Comparison of ENCODE assay signal across 1 cellular context in the genomic region with DNA sequence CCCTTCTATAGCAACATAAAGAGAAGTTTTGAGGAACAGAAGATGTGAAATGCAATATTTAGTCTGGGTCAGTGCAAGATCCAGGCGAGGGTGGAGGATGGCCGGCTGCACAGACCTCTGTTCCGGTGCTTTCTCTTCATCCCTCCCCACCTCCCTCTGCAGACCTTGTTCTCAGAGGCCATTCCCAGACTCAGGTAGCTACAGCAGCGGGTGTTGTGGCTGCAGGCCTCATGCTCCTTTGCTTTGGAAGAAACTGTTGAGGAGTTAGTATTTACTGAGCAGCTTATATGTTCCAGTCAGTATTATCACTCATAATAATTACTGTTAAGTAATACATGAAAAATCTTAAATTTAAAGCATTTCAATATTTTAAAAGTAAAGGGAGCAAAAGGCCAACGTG.
TF ChIP-seq lines count a peak whose summit lies in the region.

No MANE protein-coding gene starts in this region.

TF ChIP-seq in IMR-90, 13 proteins besides CTCF, POLR2A, EP300 and RAD21:
- no peak for TF ChIP-seq CHD1 (IDR thresholded peaks at IDR 0.05; ENCODE audit: low read depth, low read length)
- no peak for TF ChIP-seq MXI1 (IDR thresholded peaks at IDR 0.05; ENCODE audit: borderline replicate concordance, low read depth, low read length)
- no peak for TF ChIP-seq RCOR1 (IDR thresholded peaks at IDR 0.05; ENCODE audit: insufficient replicate concordance, low read length)
- no peak for TF ChIP-seq ELK1 (IDR thresholded peaks at IDR 0.05; ENCODE audit: borderline replicate concordance, low read depth, low read length)
- no peak for TF ChIP-seq MAZ (IDR thresholded peaks at IDR 0.05; ENCODE audit: borderline replicate concordance, low read depth, low read length)
- TF ChIP-seq BHLHE40 (IDR thresholded peaks at IDR 0.05; ENCODE audit: low read depth, low read length): no peak
- no peak for TF ChIP-seq MAFK (IDR thresholded peaks at IDR 0.05; ENCODE audit: low read depth, low read length)
- no peak for TF ChIP-seq CEBPB (IDR thresholded peaks at IDR 0.05; ENCODE audit: low read depth, low read length)
- TF ChIP-seq RFX5 (IDR thresholded peaks at IDR 0.05; ENCODE audit: low read depth, low read length): no peak
- TF ChIP-seq NFE2L2 (IDR thresholded peaks at IDR 0.05; ENCODE audit: low read depth, low read length): no peak
- TF ChIP-seq FOS (IDR thresholded peaks at IDR 0.05; ENCODE audit: low read depth, low read length): no peak
- no peak for TF ChIP-seq SMC3 (IDR thresholded peaks at IDR 0.05; ENCODE audit: low read depth, low read length)
- TF ChIP-seq, protein P1, sequence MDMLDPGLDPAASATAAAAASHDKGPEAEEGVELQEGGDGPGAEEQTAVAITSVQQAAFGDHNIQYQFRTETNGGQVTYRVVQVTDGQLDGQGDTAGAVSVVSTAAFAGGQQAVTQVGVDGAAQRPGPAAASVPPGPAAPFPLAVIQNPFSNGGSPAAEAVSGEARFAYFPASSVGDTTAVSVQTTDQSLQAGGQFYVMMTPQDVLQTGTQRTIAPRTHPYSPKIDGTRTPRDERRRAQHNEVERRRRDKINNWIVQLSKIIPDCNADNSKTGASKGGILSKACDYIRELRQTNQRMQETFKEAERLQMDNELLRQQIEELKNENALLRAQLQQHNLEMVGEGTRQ (IDR thresholded peaks at IDR 0.05; ENCODE audit: low read depth, low read length): no peak
